In the genomic region with DNA sequence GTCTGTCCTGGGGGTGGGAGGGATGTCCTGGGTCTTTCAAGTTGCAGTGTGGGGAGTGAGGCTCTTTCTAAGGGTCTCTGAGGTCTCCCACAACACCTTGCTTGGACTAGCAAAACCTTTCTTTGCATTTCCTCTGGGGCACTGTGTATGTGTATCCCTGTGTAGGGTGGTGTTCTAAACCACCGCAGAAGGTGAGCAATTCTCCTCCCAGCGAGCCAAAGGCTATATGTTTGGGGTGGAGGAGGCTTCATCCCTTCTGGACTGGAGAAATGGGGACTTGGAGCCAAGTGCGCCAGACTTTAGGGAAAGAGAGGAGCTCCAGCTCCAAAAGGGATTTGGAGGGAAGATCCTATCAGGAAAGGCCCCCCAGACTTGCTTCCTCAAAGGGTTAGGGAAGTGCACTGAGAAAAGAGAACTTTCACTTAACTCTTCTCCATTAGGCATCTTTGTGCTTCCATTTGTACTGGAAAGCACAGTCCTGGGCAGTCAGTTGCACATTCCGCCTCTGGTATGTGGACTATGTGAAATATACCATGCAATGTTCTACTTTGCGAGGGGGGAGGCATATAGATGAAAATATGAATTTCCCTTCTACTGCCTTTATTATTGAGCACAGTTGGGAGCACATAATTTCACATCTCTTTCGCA, we compare ENCODE assay signal across 2 cellular contexts.
A peak's percentile ranks its signal among the peaks of the same experiment; 100 is the strongest.
TF ChIP-seq lines count a peak whose summit lies in the region.

No MANE protein-coding gene starts in this region.

TF ChIP-seq in HEK293, 187 proteins besides CTCF, POLR2A, EP300 and RAD21:
- TF ChIP-seq PRDM1 (tag by site-specific recombination; IDR thresholded peaks at IDR 0.05): peak; percentile 63
- peak; percentile 29; the same call in 1 of the 2 replicates for TF ChIP-seq ZBTB20 (tag by site-specific recombination; IDR thresholded peaks at IDR 0.05)
- peak; percentile 34; the same call in 1 of the 2 replicates for TF ChIP-seq IKZF3 (tag by site-specific recombination; IDR thresholded peaks at IDR 0.05)
- TF ChIP-seq, protein P1, sequence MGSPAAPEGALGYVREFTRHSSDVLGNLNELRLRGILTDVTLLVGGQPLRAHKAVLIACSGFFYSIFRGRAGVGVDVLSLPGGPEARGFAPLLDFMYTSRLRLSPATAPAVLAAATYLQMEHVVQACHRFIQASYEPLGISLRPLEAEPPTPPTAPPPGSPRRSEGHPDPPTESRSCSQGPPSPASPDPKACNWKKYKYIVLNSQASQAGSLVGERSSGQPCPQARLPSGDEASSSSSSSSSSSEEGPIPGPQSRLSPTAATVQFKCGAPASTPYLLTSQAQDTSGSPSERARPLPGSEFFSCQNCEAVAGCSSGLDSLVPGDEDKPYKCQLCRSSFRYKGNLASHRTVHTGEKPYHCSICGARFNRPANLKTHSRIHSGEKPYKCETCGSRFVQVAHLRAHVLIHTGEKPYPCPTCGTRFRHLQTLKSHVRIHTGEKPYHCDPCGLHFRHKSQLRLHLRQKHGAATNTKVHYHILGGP (tag by site-specific recombination; IDR thresholded peaks at IDR 0.05): no peak
- no peak for TF ChIP-seq ZNF785 (tag by site-specific recombination; IDR thresholded peaks at IDR 0.05)
- no peak for TF ChIP-seq ZNF707 (tag by site-specific recombination; IDR thresholded peaks at IDR 0.05)
- TF ChIP-seq ZNF626 (tag by site-specific recombination; IDR thresholded peaks at IDR 0.05): no peak
- TF ChIP-seq ZNF221 (tag by site-specific recombination; IDR thresholded peaks at IDR 0.05; ENCODE audit: borderline replicate concordance): no peak

TF ChIP-seq in H1, 55 proteins besides CTCF, POLR2A, EP300 and RAD21:
- TF ChIP-seq TCF12 (IDR thresholded peaks at IDR 0.05; ENCODE audit: low read depth, low read length): no peak
- TF ChIP-seq TEAD4 (IDR thresholded peaks at IDR 0.05; ENCODE audit: low read depth, low read length): no peak
- TF ChIP-seq, protein P2, sequence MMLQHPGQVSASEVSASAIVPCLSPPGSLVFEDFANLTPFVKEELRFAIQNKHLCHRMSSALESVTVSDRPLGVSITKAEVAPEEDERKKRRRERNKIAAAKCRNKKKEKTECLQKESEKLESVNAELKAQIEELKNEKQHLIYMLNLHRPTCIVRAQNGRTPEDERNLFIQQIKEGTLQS (IDR thresholded peaks at IDR 0.05; ENCODE audit: insufficient read depth, low read depth, low read length): no peak
- TF ChIP-seq EZH2 (IDR thresholded peaks at IDR 0.05; ENCODE audit: low read depth, low read length, severe bottlenecking): peak; percentile 51
- peak; percentile 26; the same call in 1 of the 2 replicates for TF ChIP-seq CBX8 (IDR thresholded peaks at IDR 0.05; ENCODE audit: borderline replicate concordance, low read depth, low read length)
